Comparison of ENCODE assay signal across 19 cellular contexts in the genomic region with DNA sequence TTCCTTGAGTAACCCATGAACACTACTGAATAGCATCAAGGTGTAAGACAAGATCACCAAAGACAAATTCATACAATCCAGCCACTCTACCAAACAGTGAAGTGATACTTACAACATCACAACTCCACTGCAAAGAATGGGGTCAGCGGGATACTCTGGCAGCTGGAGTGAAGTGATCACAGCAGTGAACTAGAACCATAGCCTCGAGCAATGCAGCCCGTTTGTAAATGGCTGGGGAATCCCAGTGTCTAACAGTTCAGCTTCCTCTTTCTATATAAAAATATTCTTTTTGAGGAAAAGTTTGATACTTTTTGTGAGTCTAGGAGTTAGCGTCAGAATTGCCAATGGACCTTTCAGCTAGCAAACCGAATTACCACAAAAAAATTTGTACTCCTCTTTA.
"Had no signal": no experiment of that assay in that cellular context is flagged by ENCODE, and none has a peak within 500 bp of the region (broad histone marks: within the 10 kb centered on the region; RNA-seq: fewer than 3 reads in every experiment).

No MANE protein-coding gene starts in this region.

- H3K27ac Mint-ChIP-seq: activated naive CD4-positive, alpha-beta T cell treated with anti-CD3 and anti-CD28 coated beads for 36 hours; activated naive CD8-positive, alpha-beta T cell treated with anti-CD3 and anti-CD28 coated beads, Interleukin-2, amount 50 U/mL, for 24 hours; activated T-helper 17 cell treated with anti-CD3 and anti-CD28 coated beads, Interleukin-2, amount 50 U/mL, for 72 hours; endodermal cell; nephron progenitor cell; T-cell had no signal

- H3K4me3 ChIP-seq: ascending aorta, breast epithelium, gastroesophageal sphincter, ovary, sigmoid colon, spleen, stomach had no signal

- H3K27ac ChIP-seq: ascending aorta, breast epithelium, gastroesophageal sphincter, ovary, sigmoid colon, spleen, stomach had no signal

- H3K27me3 ChIP-seq: ascending aorta, breast epithelium, gastroesophageal sphincter, ovary, sigmoid colon, spleen, stomach had no signal

- H3K36me3 ChIP-seq: ascending aorta, breast epithelium, gastroesophageal sphincter, ovary, sigmoid colon, spleen, stomach had no signal

- H3K36me3 Mint-ChIP-seq: T-cell had no signal

- H3K4me1 Mint-ChIP-seq: activated naive CD8-positive, alpha-beta T cell treated with anti-CD3 and anti-CD28 coated beads, Interleukin-2, amount 50 U/mL, for 24 hours; activated T-helper 17 cell treated with anti-CD3 and anti-CD28 coated beads, Interleukin-2, amount 50 U/mL, for 72 hours; T-cell had no signal

- H3K4me3 Mint-ChIP-seq: activated naive CD4-positive, alpha-beta T cell treated with anti-CD3 and anti-CD28 coated beads for 36 hours; activated naive CD8-positive, alpha-beta T cell treated with anti-CD3 and anti-CD28 coated beads, Interleukin-2, amount 50 U/mL, for 24 hours; activated T-helper 17 cell treated with anti-CD3 and anti-CD28 coated beads, Interleukin-2, amount 50 U/mL, for 72 hours; endodermal cell; nephron progenitor cell; T-cell had no signal

- ATAC-seq: activated naive CD8-positive, alpha-beta T cell treated with anti-CD3 and anti-CD28 coated beads, Interleukin-2, amount 50 U/mL, for 24 hours; activated T-helper 17 cell treated with anti-CD3 and anti-CD28 coated beads, Interleukin-2, amount 50 U/mL, for 72 hours; gastroesophageal sphincter; left ventricle myocardium superior; T-cell had no signal

- H3K27me3 Mint-ChIP-seq: activated naive CD8-positive, alpha-beta T cell treated with anti-CD3 and anti-CD28 coated beads, Interleukin-2, amount 50 U/mL, for 24 hours; activated T-helper 17 cell treated with anti-CD3 and anti-CD28 coated beads, Interleukin-2, amount 50 U/mL, for 72 hours; T-cell had no signal

- DNase-seq: activated CD4-positive, alpha-beta T cell treated with anti-CD3 and anti-CD28 coated beads for 1 hour; activated CD4-positive, alpha-beta T cell treated with anti-CD3 and anti-CD28 coated beads, Interleukin-2, amount 50 U/mL, for 4 hours; activated naive CD4-positive, alpha-beta T cell treated with anti-CD3 and anti-CD28 coated beads for 36 hours; activated naive CD8-positive, alpha-beta T cell treated with anti-CD3 and anti-CD28 coated beads, Interleukin-2, amount 50 U/mL, for 24 hours; endodermal cell; hippocampal formation; kidney; left ventricle myocardium superior; nephron progenitor cell; ovary; sigmoid colon; spleen; stomach; T-cell; T1000 had no signal

- H3K9me3 Mint-ChIP-seq: activated naive CD4-positive, alpha-beta T cell treated with anti-CD3 and anti-CD28 coated beads for 36 hours had no signal

- H3K4me1 ChIP-seq: ascending aorta, breast epithelium, gastroesophageal sphincter, sigmoid colon, stomach had no signal

- H3K9me3 ChIP-seq: ascending aorta, breast epithelium, gastroesophageal sphincter, ovary, sigmoid colon, stomach had no signal
